In the genomic region with DNA sequence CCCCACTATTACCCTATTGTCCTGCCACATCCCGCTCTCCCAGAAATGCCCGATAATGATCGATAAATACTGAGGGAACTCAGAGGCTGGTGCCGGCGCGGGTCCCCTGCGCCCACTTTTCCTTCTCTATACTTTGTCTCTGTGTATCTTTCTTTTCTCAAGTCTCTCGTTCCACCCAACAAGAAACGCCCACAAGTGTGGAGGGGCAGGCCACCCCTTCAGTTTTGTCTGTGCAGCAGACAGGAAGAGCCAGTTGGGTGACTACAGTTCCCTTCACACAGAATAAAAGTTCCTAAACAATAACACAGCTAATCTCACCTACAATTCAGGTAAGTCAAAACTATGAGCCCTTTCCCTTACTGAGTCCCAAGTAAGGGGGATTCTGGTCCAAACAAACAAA, we compare ENCODE assay signal across 28 cellular contexts.
"Had no signal": no experiment of that assay in that cellular context is flagged by ENCODE, and none has a peak within 500 bp of the region (broad histone marks: within the 10 kb centered on the region; RNA-seq: fewer than 3 reads in every experiment).

No MANE protein-coding gene starts in this region.

- DNase-seq: activated CD4-positive, alpha-beta memory T cell treated with anti-CD3 and anti-CD28 coated beads, Interleukin-2, amount 10 ng/mL, durations not matched to agents 7 days and 5 days; activated CD4-positive, alpha-beta T cell treated with anti-CD3 and anti-CD28 coated beads for 1 hour; activated CD4-positive, alpha-beta T cell treated with anti-CD3 and anti-CD28 coated beads, Interleukin-2, amount 10 ng/mL, durations not matched to agents 7 days and 5 days; activated CD8-positive, alpha-beta memory T cell treated with anti-CD3 and anti-CD28 coated beads, Interleukin-2, amount 50 U/mL, for 48 hours; activated gamma-delta T cell; activated T-cell treated with anti-CD3 and anti-CD28 coated beads, Interleukin-2, amount 50 U/mL, for 24 hours; islet precursor cell; left colon; natural killer cell; occipital lobe; psoas muscle; sigmoid colon; small intestine; stimulated activated CD4-positive, alpha-beta T cell treated with anti-CD3 and anti-CD28 coated beads, Interleukin-4, amount 100 ng/mL, for 24 hours; T-helper 1 cell; upper lobe of left lung had no signal

- H3K36me3 ChIP-seq: gastroesophageal sphincter, neural progenitor cell, sigmoid colon, thoracic aorta, upper lobe of left lung had no signal

- H3K27me3 Mint-ChIP-seq: activated CD4-positive, alpha-beta memory T cell treated with anti-CD3 and anti-CD28 coated beads, Interleukin-2, amount 10 ng/mL, durations not matched to agents 7 days and 5 days; activated CD4-positive, alpha-beta T cell treated with anti-CD3 and anti-CD28 coated beads, Interleukin-2, amount 10 ng/mL, durations not matched to agents 7 days and 5 days; activated T-cell treated with anti-CD3 and anti-CD28 coated beads, Interleukin-2, amount 50 U/mL, for 24 hours; central memory CD8-positive, alpha-beta T cell; dendritic cell treated with granulocyte-macrophage colony-stimulating factor and Interleukin-4, amounts not matched to agents 40 ng/mL and 50 ng/mL, for 4 days; stimulated activated naive CD8-positive, alpha-beta T cell treated with anti-CD3 and anti-CD28 coated beads, Interleukin-15, Interleukin-2, amounts not matched to agents 100 ng/mL and 50 ng/mL, for 24 hours had no signal

- H3K36me3 Mint-ChIP-seq: natural killer cell; stimulated activated effector memory CD8-positive, alpha-beta T cell treated with anti-CD3 and anti-CD28 coated beads, Interleukin-12 subunit alpha, Interleukin-12 subunit beta, amount 100 ng/mL, for 72 hours had no signal

- H3K27me3 ChIP-seq: gastroesophageal sphincter, hepatocyte, neural progenitor cell, sigmoid colon, upper lobe of left lung had no signal

- H3K4me1 Mint-ChIP-seq: activated CD4-positive, alpha-beta memory T cell treated with anti-CD3 and anti-CD28 coated beads, Interleukin-2, amount 10 ng/mL, durations not matched to agents 7 days and 5 days; neural progenitor cell had no signal

- H3K27ac ChIP-seq: gastroesophageal sphincter, hepatocyte, neural progenitor cell, parathyroid adenoma, psoas muscle, sigmoid colon, thoracic aorta, upper lobe of left lung had no signal

- ATAC-seq: activated naive CD4-positive, alpha-beta T cell treated with anti-CD3 and anti-CD28 coated beads, Interleukin-2, amount 50 U/mL, for 72 hours; gastroesophageal sphincter; left colon; natural killer cell; psoas muscle; stimulated activated effector memory CD8-positive, alpha-beta T cell treated with anti-CD3 and anti-CD28 coated beads, Interleukin-12 subunit alpha, Interleukin-12 subunit beta, amount 100 ng/mL, for 72 hours; WTC11 had no signal

- H3K9me3 ChIP-seq: sigmoid colon, thoracic aorta had no signal

- H3K9me3 Mint-ChIP-seq: natural killer cell had no signal

- H3K4me3 ChIP-seq: gastroesophageal sphincter, hepatocyte, neural progenitor cell, psoas muscle, sigmoid colon, thoracic aorta, upper lobe of left lung had no signal

- H3K4me3 Mint-ChIP-seq: activated CD4-positive, alpha-beta memory T cell treated with anti-CD3 and anti-CD28 coated beads, Interleukin-2, amount 10 ng/mL, durations not matched to agents 7 days and 5 days; activated CD4-positive, alpha-beta T cell treated with anti-CD3 and anti-CD28 coated beads, Interleukin-2, amount 10 ng/mL, durations not matched to agents 7 days and 5 days; activated T-cell treated with anti-CD3 and anti-CD28 coated beads, Interleukin-2, amount 50 U/mL, for 24 hours; central memory CD8-positive, alpha-beta T cell; dendritic cell treated with granulocyte-macrophage colony-stimulating factor and Interleukin-4, amounts not matched to agents 40 ng/mL and 50 ng/mL, for 4 days; natural killer cell; neural progenitor cell; stimulated activated effector memory CD8-positive, alpha-beta T cell treated with anti-CD3 and anti-CD28 coated beads, Interleukin-12 subunit alpha, Interleukin-12 subunit beta, amount 100 ng/mL, for 72 hours; stimulated activated naive CD8-positive, alpha-beta T cell treated with anti-CD3 and anti-CD28 coated beads, Interleukin-15, Interleukin-2, amounts not matched to agents 100 ng/mL and 50 ng/mL, for 24 hours; T-helper 2 cell treated with Interferon-gamma antibody and Interleukin-4, amounts not matched to agents 5 μg/mL and 100 μg/mL, for 36 hours; WTC11 had no signal

- H3K4me1 ChIP-seq: gastroesophageal sphincter, neural progenitor cell, parathyroid adenoma, psoas muscle, sigmoid colon, upper lobe of left lung had no signal

- H3K27ac Mint-ChIP-seq: activated CD4-positive, alpha-beta memory T cell treated with anti-CD3 and anti-CD28 coated beads, Interleukin-2, amount 10 ng/mL, durations not matched to agents 7 days and 5 days; activated CD4-positive, alpha-beta T cell treated with anti-CD3 and anti-CD28 coated beads, Interleukin-2, amount 10 ng/mL, durations not matched to agents 7 days and 5 days; activated naive CD4-positive, alpha-beta T cell treated with anti-CD3 and anti-CD28 coated beads, Interleukin-2, amount 50 U/mL, for 72 hours; activated T-cell treated with anti-CD3 and anti-CD28 coated beads, Interleukin-2, amount 50 U/mL, for 24 hours; dendritic cell treated with granulocyte-macrophage colony-stimulating factor and Interleukin-4, amounts not matched to agents 40 ng/mL and 50 ng/mL, for 4 days; natural killer cell; neural progenitor cell; stimulated activated effector memory CD8-positive, alpha-beta T cell treated with anti-CD3 and anti-CD28 coated beads, Interleukin-12 subunit alpha, Interleukin-12 subunit beta, amount 100 ng/mL, for 72 hours; stimulated activated naive CD8-positive, alpha-beta T cell treated with anti-CD3 and anti-CD28 coated beads, Interleukin-15, Interleukin-2, amounts not matched to agents 100 ng/mL and 50 ng/mL, for 24 hours; T-helper 2 cell treated with Interferon-gamma antibody and Interleukin-4, amounts not matched to agents 5 μg/mL and 100 μg/mL, for 36 hours; WTC11 had no signal
